In genomic region chr4:1336079-1336478, GRCh38 we compare ENCODE assay signal across 15 cellular contexts. TPM values are rescaled to one million over a fixed set of nuclear protein-coding genes. Genes with fewer than 3 reads are reported as not detected.
DNase-seq lines count a peak whose midpoint lies in the region; ATAC-seq and TF ChIP-seq lines count a peak whose summit lies in the region.
"Had no signal": no experiment of that assay in that cellular context is flagged by ENCODE, and none has a peak within 500 bp of the region (broad histone marks: within the 10 kb centered on the region; RNA-seq: fewer than 3 reads in every experiment).

No MANE protein-coding gene starts in this region.

- H3T11ph ChIP-seq in H9 (ENCODE audit: low read length): no peak overlapping the region

- no peak overlapping the region for H3K9ac ChIP-seq in IMR-90 (ENCODE audit: low read depth, low read length)
- no peak overlapping the region for H3K9ac ChIP-seq in H9 (ENCODE audit: extremely low read depth, insufficient read length, low read length)

- DNase-seq in IMR-90 (peak; percentile 39), RWPE1 (ENCODE audit: low spot score) (no peak), endothelial cell (ENCODE audit: low spot score) (no peak), renal cortical epithelial cell (ENCODE audit: low read depth) (peak; percentile 54), heart left ventricle (no peak), NCI-H187 treated with DMSO at 0.1 percent for 48 hours (lab: John Stamatoyannopoulos, UW) (no peak), H9 (no peak)
- DNase-seq: activated CD4-positive, alpha-beta T cell treated with anti-CD3 and anti-CD28 coated beads for 48 hours; C1 segment of cervical spinal cord; endodermal cell; SW 1271 had no signal

- H3K4ac ChIP-seq in IMR-90 (ENCODE audit: low read depth, low read length) (no peak overlapping the region), H9 (ENCODE audit: low read depth, low read length) (no peak overlapping the region)

- H4K20me1 ChIP-seq in IMR-90 (ENCODE audit: insufficient read depth, low read length) (peaks cover 8% of the 10 kb centered on the region), H9 (ENCODE audit: control insufficient read depth, insufficient read depth, insufficient read length) (peaks cover 2% of the 10 kb centered on the region)

- H3K18ac ChIP-seq in IMR-90 (ENCODE audit: low read depth, low read length) (no peak overlapping the region), H9 (ENCODE audit: insufficient read length, low read depth, low read length) (no peak overlapping the region)

- WGBS in IMR-90 (ENCODE audit: extremely low coverage in 2 of 2, insufficient read length in 1 of 2), 2 experiments: 93% methylated on average over 6 of the region's 7 CpGs; no CpG with 5 or more reads in 1 of the 2 experiments
- WGBS in heart left ventricle, 4 donors: 72 to 91% (median 80%) methylated on average over 7 of the region's 7 CpGs
- no CpG with 5 or more reads among the region's 7 CpGs for WGBS in H9 (ENCODE audit: extremely low coverage, insufficient read length, low lambda C conversion rate)

- H3K23me2 ChIP-seq in H9 (ENCODE audit: insufficient read length, low read depth, low read length, poor library complexity, severe bottlenecking): no peaks in the 10 kb centered on the region

- H4K8ac ChIP-seq in IMR-90 (ENCODE audit: low read depth in 2 of 2, low read length in 2 of 2): no peak overlapping the region
- no peak overlapping the region for H4K8ac ChIP-seq in H9 (replicated peaks; ENCODE audit: insufficient read length, low read depth, low read length)

- H3K56ac ChIP-seq in IMR-90 (ENCODE audit: extremely low read depth, insufficient read depth, low read length) (no peak overlapping the region), H9 (ENCODE audit: insufficient read length, low read depth, low read length) (no peak overlapping the region)

- H2BK20ac ChIP-seq in IMR-90 (ENCODE audit: low read depth, low read length): no peak overlapping the region
- H2BK20ac ChIP-seq in H9 (ENCODE audit: low read depth, low read length, poor library complexity, severe bottlenecking): no peak overlapping the region

- H2BK120ac ChIP-seq in IMR-90 (ENCODE audit: low read depth, low read length): no peak overlapping the region
- no peak overlapping the region for H2BK120ac ChIP-seq in H9 (ENCODE audit: low read depth, low read length, poor library complexity, severe bottlenecking)

- no peaks in the 10 kb centered on the region for H3K79me2 ChIP-seq in H9 (ENCODE audit: insufficient read depth, low read length)

- H3K27me3 Mint-ChIP-seq in endothelial cell (ENCODE audit: unreplicated experiment) (peaks cover 11% of the 10 kb centered on the region), H9 (ENCODE audit: low read depth) (no peaks in the 10 kb centered on the region)
- H3K27me3 Mint-ChIP-seq: stimulated activated naive CD8-positive, alpha-beta T cell treated with anti-CD3 and anti-CD28 coated beads, Interleukin-15, Interleukin-2, amounts not matched to agents 100 ng/mL and 50 ng/mL, for 24 hours had no signal

- H2AK9ac ChIP-seq in IMR-90 (replicated peaks; ENCODE audit: low read depth, low read length, poor library complexity): no peak overlapping the region

- no peak for ATAC-seq in IMR-90 (ENCODE audit: low read depth)
- no peak for ATAC-seq in heart left ventricle
- ATAC-seq: sciatic nerve had no signal

- H3K4me1 ChIP-seq in IMR-90 (ENCODE audit: control insufficient read depth, insufficient read depth, low read length) (peaks cover 4% of the 10 kb centered on the region; the same call in 1 of the 2 replicates), heart left ventricle (no peaks in the 10 kb centered on the region), H9 (ENCODE audit: insufficient read depth, low read length) (no peaks in the 10 kb centered on the region)

- H3K23ac ChIP-seq in IMR-90 (ENCODE audit: low read depth, low read length) (no peak overlapping the region), H9 (ENCODE audit: insufficient read length, low read depth, low read length) (no peak overlapping the region)

- TF ChIP-seq CTCF in IMR-90 (conservative IDR thresholded peaks at IDR 0.05; ENCODE audit: low read depth, low read length): no peak
- TF ChIP-seq CTCF in RWPE1 (conservative IDR thresholded peaks at IDR 0.05; ENCODE audit: low read depth): no peak
- TF ChIP-seq CTCF in endothelial cell (IDR thresholded peaks at IDR 0.05; ENCODE audit: unreplicated experiment): no peak
- no peak for TF ChIP-seq CTCF in heart left ventricle (IDR thresholded peaks at IDR 0.05)
- TF ChIP-seq CTCF in H9 (conservative IDR thresholded peaks at IDR 0.05): no peak

- H3K9me3 Mint-ChIP-seq in endothelial cell (ENCODE audit: unreplicated experiment): no peaks in the 10 kb centered on the region
- H3K9me3 Mint-ChIP-seq in H9: no peaks in the 10 kb centered on the region
- H3K9me3 Mint-ChIP-seq: activated T-helper 2 cell treated with anti-CD3 and anti-CD28 coated beads, Interferon-gamma antibody, Interleukin-2, Interleukin-4, amounts not matched to agents 10 μg/mL and 5 μg/mL and 100 μg/mL, durations not matched to agents 14 hours and 24 hours and 36 hours; endodermal cell; neural crest cell; stimulated activated naive CD8-positive, alpha-beta T cell treated with anti-CD3 and anti-CD28 coated beads, Interleukin-15, Interleukin-2, amounts not matched to agents 100 ng/mL and 50 ng/mL, for 24 hours had no signal

- H3K4me2 ChIP-seq in IMR-90 (ENCODE audit: low read depth, low read length): no peak overlapping the region
- no peak overlapping the region for H3K4me2 ChIP-seq in H9 (ENCODE audit: insufficient read depth, insufficient read length, low read length)

- H3K27me3 ChIP-seq in IMR-90 (ENCODE audit: control insufficient read depth, insufficient read depth, low read length) (no peaks in the 10 kb centered on the region), heart left ventricle (no peaks in the 10 kb centered on the region), H9 (ENCODE audit: insufficient read depth, low read length) (no peaks in the 10 kb centered on the region)

- BruUV-seq in IMR-90 (replicated peaks; lab: Mats Ljungman, UMichigan): no TSS peak

- H2AFZ ChIP-seq in IMR-90 (replicated peaks; ENCODE audit: low read length, poor library complexity) (no peak overlapping the region), H9 (ENCODE audit: low read length) (no peak overlapping the region)

- H2AK5ac ChIP-seq in IMR-90 (ENCODE audit: low read depth, low read length) (no peak overlapping the region), H9 (ENCODE audit: insufficient read length, low read length) (no peak overlapping the region)

- no peak for TF ChIP-seq RAD21 in IMR-90 (IDR thresholded peaks at IDR 0.05; ENCODE audit: low read length)

- no peak for TF ChIP-seq POLR2A in IMR-90 (IDR thresholded peaks at IDR 0.05; ENCODE audit: low read depth, low read length)
- no peak for TF ChIP-seq POLR2A in heart left ventricle (IDR thresholded peaks at IDR 0.05)

- H3K79me1 ChIP-seq in IMR-90 (ENCODE audit: low read depth in 1 of 2, low read length in 2 of 2) (peaks cover 16 to 45% of the 10 kb centered on the region in 2 experiments), H9 (ENCODE audit: insufficient read depth, low read depth, low read length, poor library complexity, severe bottlenecking) (no peaks in the 10 kb centered on the region)

- H3K36me3 Mint-ChIP-seq in endothelial cell (ENCODE audit: low read depth, unreplicated experiment): peaks cover 42% of the 10 kb centered on the region
- peaks cover 47 to 74% (median 70%) of the 10 kb centered on the region in 3 experiments for H3K36me3 Mint-ChIP-seq in H9 (ENCODE audit: insufficient read depth in 1 of 3, low read depth in 3 of 3)

- H2BK5ac ChIP-seq in IMR-90 (ENCODE audit: low read depth, low read length, poor library complexity, severe bottlenecking) (no peak overlapping the region), H9 (ENCODE audit: insufficient read length, low read length) (no peak overlapping the region)

- POLR2A ChIA-PET in IMR-90 (lab: Charles Lee; ENCODE audit: unreplicated experiment) (no interaction called here), RWPE1 (lab: Yijun Ruan, JAX; ENCODE audit: low non-redundant PET) (no interaction called here)

- H3K14ac ChIP-seq in IMR-90 (replicated peaks; ENCODE audit: low read depth, low read length) (no peak overlapping the region), H9 (ENCODE audit: insufficient read depth, low read length) (no peak overlapping the region)

- H3K27ac Mint-ChIP-seq in endothelial cell (ENCODE audit: unreplicated experiment) (no peak overlapping the region), H9 (no peak overlapping the region; a peak in 1 of 7 replicates)
- H3K27ac Mint-ChIP-seq: activated T-helper 2 cell treated with anti-CD3 and anti-CD28 coated beads, Interferon-gamma antibody, Interleukin-2, Interleukin-4, amounts not matched to agents 10 μg/mL and 5 μg/mL and 100 μg/mL, durations not matched to agents 14 hours and 24 hours and 36 hours; endodermal cell had no signal

- H3K27ac ChIP-seq in IMR-90 (ENCODE audit: insufficient read depth, low read length) (no peak overlapping the region), RWPE1 (peak overlapping the region; percentile 61), heart left ventricle (peak overlapping the region in 1 of 12 donors; percentile 27), H9 (ENCODE audit: insufficient read length, low read depth, low read length) (no peak overlapping the region)

- peaks cover 14% of the 10 kb centered on the region; the same call in 1 of the 2 replicates for H3K9me3 ChIP-seq in IMR-90 (ENCODE audit: control insufficient read depth, insufficient read depth, low read length)
- H3K9me3 ChIP-seq in heart left ventricle: no peaks in the 10 kb centered on the region
- H3K9me3 ChIP-seq in H9 (ENCODE audit: control insufficient read depth, low read depth, low read length): no peaks in the 10 kb centered on the region

- peak overlapping the region; percentile 47 for H3K4me3 Mint-ChIP-seq in endothelial cell (ENCODE audit: unreplicated experiment)
- no peak overlapping the region for H3K4me3 Mint-ChIP-seq in H9
- H3K4me3 Mint-ChIP-seq: endodermal cell; neural crest cell; stimulated activated naive CD8-positive, alpha-beta T cell treated with anti-CD3 and anti-CD28 coated beads, Interleukin-15, Interleukin-2, amounts not matched to agents 100 ng/mL and 50 ng/mL, for 24 hours had no signal

- H3K36me3 ChIP-seq in IMR-90 (ENCODE audit: control insufficient read depth, insufficient read depth, low read length) (peaks cover 78% of the 10 kb centered on the region), heart left ventricle (peaks cover 3 to 82% (median 75%) of the 10 kb centered on the region in 9 donors)

- intact Hi-C loops in IMR-90 (cut with micrococcal nuclease) (no loop called here), heart left ventricle (cut with DNase I) (loop anchor here in 1 of 10 donors (5.0 kb wide), 1 partner anchor 44 kb away; no protein-coding TSS in a partner anchor)

- CTCF ChIA-PET in IMR-90 (lab: Yijun Ruan, JAX) (no interaction called here), RWPE1 (lab: Yijun Ruan, JAX) (interaction anchor here (0.8 kb wide), 1 partner anchor 9 kb away, joined by 5 read pairs; no protein-coding TSS in a partner anchor)

- H2BK15ac ChIP-seq in IMR-90 (ENCODE audit: low read depth, low read length) (no peak overlapping the region), H9 (ENCODE audit: low read depth, low read length) (no peak overlapping the region)

- H3K4me1 Mint-ChIP-seq in endothelial cell (ENCODE audit: unreplicated experiment) (peaks cover 7% of the 10 kb centered on the region), H9 (no peaks in the 10 kb centered on the region)
- H3K4me1 Mint-ChIP-seq: endodermal cell, neural crest cell had no signal

- H3K9me1 ChIP-seq in IMR-90 (ENCODE audit: insufficient read depth, low read length): no peaks in the 10 kb centered on the region

- H4K91ac ChIP-seq in IMR-90 (ENCODE audit: insufficient read depth, low read depth, low read length) (no peak overlapping the region), H9 (ENCODE audit: insufficient read length, low read depth, low read length) (no peak overlapping the region)

- in situ Hi-C loops in IMR-90 (cut with MboI; ENCODE audit: low sequenced_read_pairs): no loop called here

- H4K5ac ChIP-seq in IMR-90 (ENCODE audit: low read depth, low read length) (no peak overlapping the region), H9 (ENCODE audit: insufficient read length, low read depth, low read length) (no peak overlapping the region)

- H3K4me3 ChIP-seq in IMR-90 (ENCODE audit: insufficient read depth, low read depth, low read length) (no peak overlapping the region), heart left ventricle (no peak overlapping the region)

- dilution Hi-C loops in IMR-90 (cut with HindIII; ENCODE audit: low sequenced_read_pairs, unreplicated experiment): no loop called here

- no peak overlapping the region for H2BK12ac ChIP-seq in H9 (ENCODE audit: insufficient read length, low read depth, low read length)

RNA-seq across cellular contexts. Expression of gene UVSSA, which starts 10.9 kb away (rescaled TPM):
- total RNA-seq in IMR-90 (2012; rRNA removed) (1.4 TPM in 2 replicates), endothelial cell (ENCODE audit: unreplicated experiment) (22.1 TPM), renal cortical epithelial cell (4.7 and 10.9 TPM in 2 replicates), heart left ventricle (10 to 100 TPM in 2 of 9 donors, 1 to 10 TPM in 7; 5.0 to 14.2 (median 6.7) TPM), H9 (2021) (15.9 and 18.3 TPM in 2 replicates)
- polyA plus RNA-seq in IMR-90 (2012; rRNA removed) (8.4 and 9.4 TPM in 2 replicates), heart left ventricle (1 to 10 TPM; 4.7 to 6.6 TPM)
- polyA plus RNA-seq in IMR-90 (2012; cell fraction: cytosol; rRNA removed): 5.7 and 5.9 TPM in 2 replicates
- polyA plus RNA-seq in IMR-90 (2012; cell fraction: nucleus; rRNA removed; ENCODE audit: low replicate concordance): 63.0 and 126 TPM in 2 replicates

RNA-seq across cellular contexts. Expression of gene MAEA, which starts 46.4 kb away (rescaled TPM):
- total RNA-seq in IMR-90 (2012; rRNA removed) (61.5 and 77.2 TPM in 2 replicates), endothelial cell (ENCODE audit: unreplicated experiment) (68.2 TPM), renal cortical epithelial cell (90.5 and 139 TPM in 2 replicates), heart left ventricle (10 to 100 TPM; 41.5 to 57.2 (median 45.1) TPM), H9 (2021) (85.6 and 89.5 TPM in 2 replicates)
- polyA plus RNA-seq in IMR-90 (2012; rRNA removed) (108 and 120 TPM in 2 replicates), heart left ventricle (10 to 100 TPM; 38.1 to 56.9 TPM)
- 108 and 119 TPM in 2 replicates for polyA plus RNA-seq in IMR-90 (2012; cell fraction: cytosol; rRNA removed)
- 179 and 309 TPM in 2 replicates for polyA plus RNA-seq in IMR-90 (2012; cell fraction: nucleus; rRNA removed; ENCODE audit: low replicate concordance)

Comparison
In these comparisons a context has a peak if more than half of its experiments do, and no peak if none do; other contexts are left out.
1. DNase-seq: peak in IMR-90 (single experiment) and renal cortical epithelial cell (single experiment); none in RWPE1 (single experiment), endothelial cell (single experiment), heart left ventricle (0 of 5), NCI-H187 treated with DMSO at 0.1 percent for 48 hours (single experiment) and H9 (single experiment).